In genomic region chr22:43241138-43241597, GRCh38 we compare ENCODE assay signal across 1 cellular context.
TF ChIP-seq lines count a peak whose summit lies in the region.

No MANE protein-coding gene starts in this region.

TF ChIP-seq in HepG2, 621 proteins besides CTCF, POLR2A, EP300 and RAD21 (continued from another document and continues in another):
- TF ChIP-seq, protein P1, sequence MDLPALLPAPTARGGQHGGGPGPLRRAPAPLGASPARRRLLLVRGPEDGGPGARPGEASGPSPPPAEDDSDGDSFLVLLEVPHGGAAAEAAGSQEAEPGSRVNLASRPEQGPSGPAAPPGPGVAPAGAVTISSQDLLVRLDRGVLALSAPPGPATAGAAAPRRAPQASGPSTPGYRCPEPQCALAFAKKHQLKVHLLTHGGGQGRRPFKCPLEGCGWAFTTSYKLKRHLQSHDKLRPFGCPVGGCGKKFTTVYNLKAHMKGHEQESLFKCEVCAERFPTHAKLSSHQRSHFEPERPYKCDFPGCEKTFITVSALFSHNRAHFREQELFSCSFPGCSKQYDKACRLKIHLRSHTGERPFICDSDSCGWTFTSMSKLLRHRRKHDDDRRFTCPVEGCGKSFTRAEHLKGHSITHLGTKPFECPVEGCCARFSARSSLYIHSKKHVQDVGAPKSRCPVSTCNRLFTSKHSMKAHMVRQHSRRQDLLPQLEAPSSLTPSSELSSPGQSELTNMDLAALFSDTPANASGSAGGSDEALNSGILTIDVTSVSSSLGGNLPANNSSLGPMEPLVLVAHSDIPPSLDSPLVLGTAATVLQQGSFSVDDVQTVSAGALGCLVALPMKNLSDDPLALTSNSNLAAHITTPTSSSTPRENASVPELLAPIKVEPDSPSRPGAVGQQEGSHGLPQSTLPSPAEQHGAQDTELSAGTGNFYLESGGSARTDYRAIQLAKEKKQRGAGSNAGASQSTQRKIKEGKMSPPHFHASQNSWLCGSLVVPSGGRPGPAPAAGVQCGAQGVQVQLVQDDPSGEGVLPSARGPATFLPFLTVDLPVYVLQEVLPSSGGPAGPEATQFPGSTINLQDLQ (CRISPR knock-in tag; IDR thresholded peaks at IDR 0.05) = no peak; the same call in 1 of the 2 replicates
- TF ChIP-seq, protein P2, sequence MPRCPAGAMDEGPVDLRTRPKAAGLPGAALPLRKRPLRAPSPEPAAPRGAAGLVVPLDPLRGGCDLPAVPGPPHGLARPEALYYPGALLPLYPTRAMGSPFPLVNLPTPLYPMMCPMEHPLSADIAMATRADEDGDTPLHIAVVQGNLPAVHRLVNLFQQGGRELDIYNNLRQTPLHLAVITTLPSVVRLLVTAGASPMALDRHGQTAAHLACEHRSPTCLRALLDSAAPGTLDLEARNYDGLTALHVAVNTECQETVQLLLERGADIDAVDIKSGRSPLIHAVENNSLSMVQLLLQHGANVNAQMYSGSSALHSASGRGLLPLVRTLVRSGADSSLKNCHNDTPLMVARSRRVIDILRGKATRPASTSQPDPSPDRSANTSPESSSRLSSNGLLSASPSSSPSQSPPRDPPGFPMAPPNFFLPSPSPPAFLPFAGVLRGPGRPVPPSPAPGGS (CRISPR knock-in tag; IDR thresholded peaks at IDR 0.05) = no peak
- TF ChIP-seq TBL1XR1 (IDR thresholded peaks at IDR 0.05; ENCODE audit: borderline replicate concordance, low read length, partially characterized antibody) = no peak
- TF ChIP-seq SIX4 (CRISPR knock-in tag; IDR thresholded peaks at IDR 0.05) = no peak
- TF ChIP-seq, protein P3, sequence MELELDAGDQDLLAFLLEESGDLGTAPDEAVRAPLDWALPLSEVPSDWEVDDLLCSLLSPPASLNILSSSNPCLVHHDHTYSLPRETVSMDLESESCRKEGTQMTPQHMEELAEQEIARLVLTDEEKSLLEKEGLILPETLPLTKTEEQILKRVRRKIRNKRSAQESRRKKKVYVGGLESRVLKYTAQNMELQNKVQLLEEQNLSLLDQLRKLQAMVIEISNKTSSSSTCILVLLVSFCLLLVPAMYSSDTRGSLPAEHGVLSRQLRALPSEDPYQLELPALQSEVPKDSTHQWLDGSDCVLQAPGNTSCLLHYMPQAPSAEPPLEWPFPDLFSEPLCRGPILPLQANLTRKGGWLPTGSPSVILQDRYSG (CRISPR knock-in tag; IDR thresholded peaks at IDR 0.05) = peak; percentile 42; the same call in 1 of the 2 replicates
- TF ChIP-seq ZNF607 (CRISPR knock-in tag; IDR thresholded peaks at IDR 0.05; ENCODE audit: borderline replicate concordance) = 0 out of 2 replicates have a peak, but pooled peaks have one; percentile 60
- no peak for TF ChIP-seq PAX8 (CRISPR knock-in tag; IDR thresholded peaks at IDR 0.05; ENCODE audit: borderline replicate concordance)
- no peak for TF ChIP-seq NFE2 (CRISPR knock-in tag; IDR thresholded peaks at IDR 0.05)
- no peak for TF ChIP-seq ZNF207 (IDR thresholded peaks at IDR 0.05; ENCODE audit: borderline replicate concordance)
- TF ChIP-seq GTF2F1 (IDR thresholded peaks at IDR 0.05; ENCODE audit: low read length) = no peak
- no peak for TF ChIP-seq FOXA1 (IDR thresholded peaks at IDR 0.05)
- TF ChIP-seq FOXA1 (CRISPR knock-in tag; IDR thresholded peaks at IDR 0.05) = peak; percentile 93
- no peak for TF ChIP-seq ZHX2 (IDR thresholded peaks at IDR 0.05; ENCODE audit: low read depth)
- TF ChIP-seq ZHX2 (CRISPR knock-in tag; IDR thresholded peaks at IDR 0.05; ENCODE audit: borderline replicate concordance) = no peak
- peak; percentile 38; the same call in 1 of the 2 replicates for TF ChIP-seq NCOA2 (CRISPR knock-in tag; IDR thresholded peaks at IDR 0.05)
- TF ChIP-seq ZMAT5 (CRISPR knock-in tag; IDR thresholded peaks at IDR 0.05; ENCODE audit: borderline replicate concordance, low read depth) = no peak
- TF ChIP-seq NRL (CRISPR knock-in tag; IDR thresholded peaks at IDR 0.05; ENCODE audit: borderline replicate concordance) = peak; percentile 80; the same call in 1 of the 2 replicates
- peak; percentile 72 for TF ChIP-seq RARA (CRISPR knock-in tag; IDR thresholded peaks at IDR 0.05)
- TF ChIP-seq PHB2 (IDR thresholded peaks at IDR 0.05; ENCODE audit: partially characterized antibody) = no peak
- TF ChIP-seq RBFOX2 (IDR thresholded peaks at IDR 0.05; ENCODE audit: low read depth, low read length) = no peak
- TF ChIP-seq, protein P4, sequence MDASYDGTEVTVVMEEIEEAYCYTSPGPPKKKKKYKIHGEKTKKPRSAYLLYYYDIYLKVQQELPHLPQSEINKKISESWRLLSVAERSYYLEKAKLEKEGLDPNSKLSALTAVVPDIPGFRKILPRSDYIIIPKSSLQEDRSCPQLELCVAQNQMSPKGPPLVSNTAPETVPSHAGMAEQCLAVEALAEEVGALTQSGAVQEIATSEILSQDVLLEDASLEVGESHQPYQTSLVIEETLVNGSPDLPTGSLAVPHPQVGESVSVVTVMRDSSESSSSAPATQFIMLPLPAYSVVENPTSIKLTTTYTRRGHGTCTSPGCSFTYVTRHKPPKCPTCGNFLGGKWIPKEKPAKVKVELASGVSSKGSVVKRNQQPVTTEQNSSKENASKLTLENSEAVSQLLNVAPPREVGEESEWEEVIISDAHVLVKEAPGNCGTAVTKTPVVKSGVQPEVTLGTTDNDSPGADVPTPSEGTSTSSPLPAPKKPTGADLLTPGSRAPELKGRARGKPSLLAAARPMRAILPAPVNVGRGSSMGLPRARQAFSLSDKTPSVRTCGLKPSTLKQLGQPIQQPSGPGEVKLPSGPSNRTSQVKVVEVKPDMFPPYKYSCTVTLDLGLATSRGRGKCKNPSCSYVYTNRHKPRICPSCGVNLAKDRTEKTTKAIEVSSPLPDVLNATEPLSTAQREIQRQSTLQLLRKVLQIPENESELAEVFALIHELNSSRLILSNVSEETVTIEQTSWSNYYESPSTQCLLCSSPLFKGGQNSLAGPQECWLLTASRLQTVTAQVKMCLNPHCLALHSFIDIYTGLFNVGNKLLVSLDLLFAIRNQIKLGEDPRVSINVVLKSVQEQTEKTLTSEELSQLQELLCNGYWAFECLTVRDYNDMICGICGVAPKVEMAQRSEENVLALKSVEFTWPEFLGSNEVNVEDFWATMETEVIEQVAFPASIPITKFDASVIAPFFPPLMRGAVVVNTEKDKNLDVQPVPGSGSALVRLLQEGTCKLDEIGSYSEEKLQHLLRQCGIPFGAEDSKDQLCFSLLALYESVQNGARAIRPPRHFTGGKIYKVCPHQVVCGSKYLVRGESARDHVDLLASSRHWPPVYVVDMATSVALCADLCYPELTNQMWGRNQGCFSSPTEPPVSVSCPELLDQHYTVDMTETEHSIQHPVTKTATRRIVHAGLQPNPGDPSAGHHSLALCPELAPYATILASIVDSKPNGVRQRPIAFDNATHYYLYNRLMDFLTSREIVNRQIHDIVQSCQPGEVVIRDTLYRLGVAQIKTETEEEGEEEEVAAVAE (CRISPR knock-in tag; IDR thresholded peaks at IDR 0.05; ENCODE audit: borderline replicate concordance) = peak; percentile 25; the same call in 1 of the 2 replicates
- no peak for TF ChIP-seq ZNF784 (CRISPR knock-in tag; IDR thresholded peaks at IDR 0.05; ENCODE audit: borderline replicate concordance)
- TF ChIP-seq, protein P5, sequence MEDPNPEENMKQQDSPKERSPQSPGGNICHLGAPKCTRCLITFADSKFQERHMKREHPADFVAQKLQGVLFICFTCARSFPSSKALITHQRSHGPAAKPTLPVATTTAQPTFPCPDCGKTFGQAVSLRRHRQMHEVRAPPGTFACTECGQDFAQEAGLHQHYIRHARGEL (CRISPR knock-in tag; IDR thresholded peaks at IDR 0.05) = no peak
- TF ChIP-seq ZNF564 (CRISPR knock-in tag; IDR thresholded peaks at IDR 0.05) = peak; percentile 38; the same call in 1 of the 2 replicates
- peak; percentile 37; the same call in 1 of the 2 replicates for TF ChIP-seq ZNF740 (CRISPR knock-in tag; IDR thresholded peaks at IDR 0.05)
- TF ChIP-seq MEIS2 (CRISPR knock-in tag; IDR thresholded peaks at IDR 0.05) = 0 out of 2 replicates have a peak, but pooled peaks have one; percentile 35
- TF ChIP-seq, protein P6, sequence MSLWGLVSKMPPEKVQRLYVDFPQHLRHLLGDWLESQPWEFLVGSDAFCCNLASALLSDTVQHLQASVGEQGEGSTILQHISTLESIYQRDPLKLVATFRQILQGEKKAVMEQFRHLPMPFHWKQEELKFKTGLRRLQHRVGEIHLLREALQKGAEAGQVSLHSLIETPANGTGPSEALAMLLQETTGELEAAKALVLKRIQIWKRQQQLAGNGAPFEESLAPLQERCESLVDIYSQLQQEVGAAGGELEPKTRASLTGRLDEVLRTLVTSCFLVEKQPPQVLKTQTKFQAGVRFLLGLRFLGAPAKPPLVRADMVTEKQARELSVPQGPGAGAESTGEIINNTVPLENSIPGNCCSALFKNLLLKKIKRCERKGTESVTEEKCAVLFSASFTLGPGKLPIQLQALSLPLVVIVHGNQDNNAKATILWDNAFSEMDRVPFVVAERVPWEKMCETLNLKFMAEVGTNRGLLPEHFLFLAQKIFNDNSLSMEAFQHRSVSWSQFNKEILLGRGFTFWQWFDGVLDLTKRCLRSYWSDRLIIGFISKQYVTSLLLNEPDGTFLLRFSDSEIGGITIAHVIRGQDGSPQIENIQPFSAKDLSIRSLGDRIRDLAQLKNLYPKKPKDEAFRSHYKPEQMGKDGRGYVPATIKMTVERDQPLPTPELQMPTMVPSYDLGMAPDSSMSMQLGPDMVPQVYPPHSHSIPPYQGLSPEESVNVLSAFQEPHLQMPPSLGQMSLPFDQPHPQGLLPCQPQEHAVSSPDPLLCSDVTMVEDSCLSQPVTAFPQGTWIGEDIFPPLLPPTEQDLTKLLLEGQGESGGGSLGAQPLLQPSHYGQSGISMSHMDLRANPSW (CRISPR knock-in tag; IDR thresholded peaks at IDR 0.05; ENCODE audit: borderline replicate concordance) = no peak
- TF ChIP-seq BCL6 (CRISPR knock-in tag; IDR thresholded peaks at IDR 0.05) = no peak
- TF ChIP-seq U2AF2 (IDR thresholded peaks at IDR 0.05; ENCODE audit: low read depth, low read length) = no peak
